ENCODE assay signal across 8 cellular contexts in the genomic region with DNA sequence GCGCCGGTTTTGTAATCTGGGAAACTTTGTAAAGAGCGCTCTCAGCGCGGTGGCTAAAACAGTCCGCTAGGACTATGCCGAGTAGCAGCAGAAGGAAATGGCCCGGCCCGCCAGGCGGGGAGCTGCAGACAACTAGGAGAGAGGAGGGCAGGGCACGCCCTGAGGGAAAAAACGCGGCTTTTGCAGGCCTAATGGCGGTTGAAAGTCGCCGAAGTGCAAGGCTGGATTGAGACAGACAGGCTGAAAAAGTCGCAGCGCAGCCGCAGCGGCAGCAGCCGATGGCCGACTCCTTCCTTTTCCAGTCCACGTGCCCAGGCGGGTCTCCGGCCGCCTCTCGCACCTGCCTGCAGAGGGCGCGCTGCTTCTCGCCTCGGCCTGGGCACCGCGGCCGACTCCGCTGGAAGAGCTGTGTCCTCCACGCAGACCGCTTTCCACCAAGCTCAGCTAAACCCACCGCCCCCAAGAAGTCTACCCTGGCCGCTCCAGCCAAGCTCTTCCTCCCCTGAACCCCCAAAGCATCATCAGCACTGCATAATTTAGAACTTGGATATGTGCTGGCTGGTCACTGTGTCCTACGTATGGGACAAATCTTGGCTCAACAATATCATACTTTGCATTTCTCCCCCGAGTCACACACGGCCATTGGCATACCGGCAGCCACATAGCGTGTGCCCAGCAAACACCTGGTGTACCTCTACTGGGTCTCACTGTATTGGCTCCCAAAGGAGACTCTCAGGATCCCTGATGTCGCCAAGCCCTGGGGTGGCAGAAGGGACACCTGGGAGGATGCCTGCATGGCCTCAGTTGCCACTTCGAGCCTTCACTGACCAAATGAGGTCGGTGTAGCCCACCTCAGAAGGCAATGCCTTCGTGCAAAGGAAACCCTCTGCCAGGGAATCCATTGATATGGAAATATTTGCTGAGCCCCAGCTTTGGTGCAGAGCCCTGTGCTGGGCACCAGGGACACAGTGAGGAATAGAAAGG. TPM values are rescaled to one million over a fixed set of nuclear protein-coding genes. Genes with fewer than 3 reads are reported as not detected.
DNase-seq lines count a peak whose midpoint lies in the region; ATAC-seq lines count a peak whose summit lies in the region.

No MANE protein-coding gene starts in this region.

- peaks cover 4 to 11% (median 9%) of the 10 kb centered on the region in 3 donors for H3K4me1 Mint-ChIP-seq in naive B cell

- peaks cover 0 to 8% (median 0%) of the 10 kb centered on the region in 3 donors for H3K27me3 Mint-ChIP-seq in naive B cell

- H3K9me3 Mint-ChIP-seq in naive B cell = peaks cover 0 to 4% (median 0%) of the 10 kb centered on the region in 7 donors

- peak; percentile 86 for ATAC-seq in HG02885 (IDR thresholded peaks at IDR 0.05; ENCODE audit: poor library complexity, unreplicated experiment)
- ATAC-seq in esophagus mucosa = peak; percentile 67
- peak; percentile 89 to 90 for ATAC-seq in naive B cell (ENCODE audit: low read depth in 2 of 2)

- H3K36me3 Mint-ChIP-seq in naive B cell = no peaks in the 10 kb centered on the region

- H3K4me3 Mint-ChIP-seq in naive B cell = peak overlapping the region; percentile 71 to 92 (median 88)

- DNase-seq in SIG-M5 treated with dmso at 0.1 percent for 504 hours (lab: John Stamatoyannopoulos, UW; ENCODE audit: unreplicated experiment) (peak; percentile 64), SIG-M5 (lab: John Stamatoyannopoulos, UW) (no peak), NCI-H748 treated with DMSO at 0.1 percent for 48 hours (lab: John Stamatoyannopoulos, UW) (peak; percentile 60), activated T-cell treated with anti-CD3 and anti-CD28 coated beads for 24 hours (ENCODE audit: low read depth) (peak; percentile 43), naive B cell (peak; percentile 55)
- peak; percentile 24 to 55 (median 44) for DNase-seq in stimulated activated naive CD4-positive, alpha-beta T cell (lab: John Stamatoyannopoulos, UW)

- peak overlapping the region in 4 of 6 donors; percentile 33 to 91 (median 66) for H3K27ac Mint-ChIP-seq in naive B cell

RNA-seq across cellular contexts. Expression of a gene that starts 14.5 kb away (rescaled TPM):
- total RNA-seq in esophagus mucosa = 452 TPM
- 100 to 1,000 TPM; 309 to 601 (median 346) TPM for polyA plus RNA-seq in naive B cell (ENCODE audit: low read depth in 6 of 6)
